ENCODE assay signal across 17 cellular contexts in genomic region chr2:215241791-215242305, GRCh38.
A peak's percentile ranks its signal among the peaks of the same experiment; 100 is the strongest.
DNase-seq lines count a peak whose midpoint lies in the region; ATAC-seq, FAIRE-seq and TF ChIP-seq lines count a peak whose summit lies in the region.
"Had no signal": no experiment of that assay in that cellular context is flagged by ENCODE, and none has a peak within 500 bp of the region (broad histone marks: within the 10 kb centered on the region; RNA-seq: fewer than 3 reads in every experiment).

No MANE protein-coding gene starts in this region.

- no peaks in the 10 kb centered on the region for H3K79me1 ChIP-seq in mesendoderm (ENCODE audit: low read length)

- no peak overlapping the region for H3K9ac ChIP-seq in mesendoderm (ENCODE audit: low read length)

- no peak overlapping the region for H4K5ac ChIP-seq in mesendoderm (ENCODE audit: low read length)

- no peak overlapping the region for H4K8ac ChIP-seq in mesendoderm (ENCODE audit: low read depth, low read length)

- no peak overlapping the region for H3K23ac ChIP-seq in mesendoderm (ENCODE audit: low read length)

- H3K4me3 Mint-ChIP-seq in brain = peak overlapping the region in 3 of 5 experiments; percentile 5 to 41 (median 23)

- no peaks in the 10 kb centered on the region for H3K36me3 ChIP-seq in mesendoderm (ENCODE audit: control insufficient read depth, insufficient read depth, low read length)

- H2BK15ac ChIP-seq in mesendoderm (replicated peaks; ENCODE audit: low read depth) = no peak overlapping the region

- H3K27ac ChIP-seq in substantia nigra (ENCODE audit: low read depth, low read length, poor library complexity, severe bottlenecking) = peak overlapping the region; percentile 76
- no peak overlapping the region for H3K27ac ChIP-seq in coronary artery
- H3K27ac ChIP-seq in mesendoderm (ENCODE audit: low read depth, low read length) = no peak overlapping the region
- H3K27ac ChIP-seq: PC-9 had no signal

- no peak overlapping the region for H3K4me3 ChIP-seq in coronary artery
- H3K4me3 ChIP-seq in mesendoderm (ENCODE audit: low read length) = no peak overlapping the region
- H3K4me3 ChIP-seq: PC-9 had no signal

- H3K56ac ChIP-seq in mesendoderm (ENCODE audit: low read length) = no peak overlapping the region

- no peaks in the 10 kb centered on the region for H3K36me3 Mint-ChIP-seq in brain

- no peaks in the 10 kb centered on the region for H3K27me3 Mint-ChIP-seq in brain

- H3K4me1 ChIP-seq in mesendoderm (ENCODE audit: control insufficient read depth, low read depth, low read length) = no peaks in the 10 kb centered on the region

- peak overlapping the region in 1 of 5 experiments; percentile 9 for H3K27ac Mint-ChIP-seq in brain

- H3K4me2 ChIP-seq in mesendoderm (ENCODE audit: low read length) = no peak overlapping the region
- H3K4me2 ChIP-seq: PC-9 had no signal

- peak; percentile 78 for FAIRE-seq in D721Med (lab: Jason Lieb, UNC)
- FAIRE-seq: GM19239 had no signal

- H3K79me2 ChIP-seq in mesendoderm (ENCODE audit: control insufficient read depth, insufficient read depth, low read length) = no peaks in the 10 kb centered on the region

- no peak for TF ChIP-seq CTCF in D721Med (IDR thresholded peaks at IDR 0.05; ENCODE audit: insufficient read depth, missing control alignments)
- TF ChIP-seq CTCF in brain (conservative IDR thresholded peaks at IDR 0.05) = no peak
- TF ChIP-seq CTCF in coronary artery (IDR thresholded peaks at IDR 0.05) = no peak

- peaks cover 13% of the 10 kb centered on the region for H3K4me1 Mint-ChIP-seq in brain

- no peak for ATAC-seq in HG03457 (IDR thresholded peaks at IDR 0.05; ENCODE audit: unreplicated experiment)

- DNase-seq in D721Med (ENCODE audit: insufficient read length, low spot score) (peak; percentile 16), inferior parietal cortex (ENCODE audit: extremely low spot score) (peak; percentile 57), substantia nigra (lab: John Stamatoyannopoulos, UW) (peak in 11 of 49 donors; percentile 1 to 41 (median 21)), coronary artery (ENCODE audit: low spot score) (no peak), mesendoderm (no peak)
- DNase-seq: ACHN, AML-193, COR-L47, DMS53, HCEC 1CT, NCI-H1930, NCI-H2171, NCI-H774, PC-9 had no signal

- WGBS in mesendoderm (ENCODE audit: extremely low coverage, insufficient coverage, low lambda C conversion rate) = no CpG with 5 or more reads among the region's 7 CpGs

- H3K27me3 ChIP-seq in mesendoderm (ENCODE audit: insufficient read depth, low read length, poor library complexity) = no peaks in the 10 kb centered on the region

- no peak overlapping the region for H3K18ac ChIP-seq in mesendoderm (ENCODE audit: low read length)

- H3K4ac ChIP-seq in mesendoderm (ENCODE audit: low read depth, low read length) = no peak overlapping the region

- H2BK120ac ChIP-seq in mesendoderm (ENCODE audit: low read depth, low read length) = no peak overlapping the region

- H2BK5ac ChIP-seq in mesendoderm (ENCODE audit: low read length) = no peak overlapping the region

- peaks cover 0 to 4% (median 0%) of the 10 kb centered on the region in 5 experiments for H3K9me3 Mint-ChIP-seq in brain

- no peak overlapping the region for H2AK5ac ChIP-seq in mesendoderm (ENCODE audit: low read length)

Comparison
In these comparisons a context has a peak if more than half of its experiments do, and no peak if none do; other contexts are left out.
1. DNase-seq: peak in D721Med (single experiment) and inferior parietal cortex (single experiment); none in coronary artery (single experiment) and mesendoderm (single experiment).